Comparison of ENCODE assay signal across 1 cellular context in the genomic region with DNA sequence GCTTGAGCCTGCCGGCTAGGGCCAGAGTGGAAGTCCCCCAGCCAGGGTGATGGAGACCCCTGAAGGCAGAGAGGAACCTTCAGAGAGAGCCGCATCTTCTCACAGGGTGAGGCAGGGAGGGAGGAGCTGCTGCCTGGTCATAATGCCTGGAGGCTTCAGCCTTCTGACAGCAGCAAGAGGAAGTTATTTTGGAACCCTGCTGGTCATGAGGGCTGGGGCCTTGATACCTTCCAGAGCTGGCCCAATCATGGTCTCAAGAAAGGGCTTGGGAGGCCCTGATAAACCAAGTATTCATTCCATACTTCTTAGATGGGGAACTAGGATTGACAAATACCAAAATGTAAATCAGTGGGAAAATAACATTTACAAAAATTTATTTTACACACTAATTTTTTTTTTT.
TF ChIP-seq lines count a peak whose summit lies in the region.

No MANE protein-coding gene starts in this region.

TF ChIP-seq in SK-N-SH, 30 proteins besides CTCF, POLR2A, EP300 and RAD21:
- TF ChIP-seq FOSL2 (IDR thresholded peaks at IDR 0.05; ENCODE audit: borderline replicate concordance, low read depth) (no peak), GATA2 (CRISPR knock-in tag; IDR thresholded peaks at IDR 0.05) (no peak), FOXJ3 (CRISPR knock-in tag; IDR thresholded peaks at IDR 0.05) (no peak), RCOR1 (IDR thresholded peaks at IDR 0.05; ENCODE audit: low read length) (no peak), SIN3A (IDR thresholded peaks at IDR 0.05; ENCODE audit: borderline replicate concordance, low read depth, low read length) (no peak), NFIC (IDR thresholded peaks at IDR 0.05; ENCODE audit: borderline replicate concordance) (no peak), RXRA (IDR thresholded peaks at IDR 0.05; ENCODE audit: borderline replicate concordance, low read depth) (no peak), RFX5 (IDR thresholded peaks at IDR 0.05; ENCODE audit: low read length) (no peak), MXI1 (IDR thresholded peaks at IDR 0.05; ENCODE audit: low read depth, low read length) (no peak)
- TF ChIP-seq, protein P1, sequence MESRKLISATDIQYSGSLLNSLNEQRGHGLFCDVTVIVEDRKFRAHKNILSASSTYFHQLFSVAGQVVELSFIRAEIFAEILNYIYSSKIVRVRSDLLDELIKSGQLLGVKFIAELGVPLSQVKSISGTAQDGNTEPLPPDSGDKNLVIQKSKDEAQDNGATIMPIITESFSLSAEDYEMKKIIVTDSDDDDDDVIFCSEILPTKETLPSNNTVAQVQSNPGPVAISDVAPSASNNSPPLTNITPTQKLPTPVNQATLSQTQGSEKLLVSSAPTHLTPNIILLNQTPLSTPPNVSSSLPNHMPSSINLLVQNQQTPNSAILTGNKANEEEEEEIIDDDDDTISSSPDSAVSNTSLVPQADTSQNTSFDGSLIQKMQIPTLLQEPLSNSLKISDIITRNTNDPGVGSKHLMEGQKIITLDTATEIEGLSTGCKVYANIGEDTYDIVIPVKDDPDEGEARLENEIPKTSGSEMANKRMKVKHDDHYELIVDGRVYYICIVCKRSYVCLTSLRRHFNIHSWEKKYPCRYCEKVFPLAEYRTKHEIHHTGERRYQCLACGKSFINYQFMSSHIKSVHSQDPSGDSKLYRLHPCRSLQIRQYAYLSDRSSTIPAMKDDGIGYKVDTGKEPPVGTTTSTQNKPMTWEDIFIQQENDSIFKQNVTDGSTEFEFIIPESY (IDR thresholded peaks at IDR 0.05; ENCODE audit: borderline replicate concordance, low read depth), result no peak
- TF ChIP-seq, protein P2, sequence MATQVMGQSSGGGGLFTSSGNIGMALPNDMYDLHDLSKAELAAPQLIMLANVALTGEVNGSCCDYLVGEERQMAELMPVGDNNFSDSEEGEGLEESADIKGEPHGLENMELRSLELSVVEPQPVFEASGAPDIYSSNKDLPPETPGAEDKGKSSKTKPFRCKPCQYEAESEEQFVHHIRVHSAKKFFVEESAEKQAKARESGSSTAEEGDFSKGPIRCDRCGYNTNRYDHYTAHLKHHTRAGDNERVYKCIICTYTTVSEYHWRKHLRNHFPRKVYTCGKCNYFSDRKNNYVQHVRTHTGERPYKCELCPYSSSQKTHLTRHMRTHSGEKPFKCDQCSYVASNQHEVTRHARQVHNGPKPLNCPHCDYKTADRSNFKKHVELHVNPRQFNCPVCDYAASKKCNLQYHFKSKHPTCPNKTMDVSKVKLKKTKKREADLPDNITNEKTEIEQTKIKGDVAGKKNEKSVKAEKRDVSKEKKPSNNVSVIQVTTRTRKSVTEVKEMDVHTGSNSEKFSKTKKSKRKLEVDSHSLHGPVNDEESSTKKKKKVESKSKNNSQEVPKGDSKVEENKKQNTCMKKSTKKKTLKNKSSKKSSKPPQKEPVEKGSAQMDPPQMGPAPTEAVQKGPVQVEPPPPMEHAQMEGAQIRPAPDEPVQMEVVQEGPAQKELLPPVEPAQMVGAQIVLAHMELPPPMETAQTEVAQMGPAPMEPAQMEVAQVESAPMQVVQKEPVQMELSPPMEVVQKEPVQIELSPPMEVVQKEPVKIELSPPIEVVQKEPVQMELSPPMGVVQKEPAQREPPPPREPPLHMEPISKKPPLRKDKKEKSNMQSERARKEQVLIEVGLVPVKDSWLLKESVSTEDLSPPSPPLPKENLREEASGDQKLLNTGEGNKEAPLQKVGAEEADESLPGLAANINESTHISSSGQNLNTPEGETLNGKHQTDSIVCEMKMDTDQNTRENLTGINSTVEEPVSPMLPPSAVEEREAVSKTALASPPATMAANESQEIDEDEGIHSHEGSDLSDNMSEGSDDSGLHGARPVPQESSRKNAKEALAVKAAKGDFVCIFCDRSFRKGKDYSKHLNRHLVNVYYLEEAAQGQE (IDR thresholded peaks at IDR 0.05; ENCODE audit: low read depth, low read length), result no peak
- TF ChIP-seq, protein P3, sequence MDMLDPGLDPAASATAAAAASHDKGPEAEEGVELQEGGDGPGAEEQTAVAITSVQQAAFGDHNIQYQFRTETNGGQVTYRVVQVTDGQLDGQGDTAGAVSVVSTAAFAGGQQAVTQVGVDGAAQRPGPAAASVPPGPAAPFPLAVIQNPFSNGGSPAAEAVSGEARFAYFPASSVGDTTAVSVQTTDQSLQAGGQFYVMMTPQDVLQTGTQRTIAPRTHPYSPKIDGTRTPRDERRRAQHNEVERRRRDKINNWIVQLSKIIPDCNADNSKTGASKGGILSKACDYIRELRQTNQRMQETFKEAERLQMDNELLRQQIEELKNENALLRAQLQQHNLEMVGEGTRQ (IDR thresholded peaks at IDR 0.05; ENCODE audit: borderline replicate concordance, low read depth, low read length), result no peak
- TF ChIP-seq, protein P4, sequence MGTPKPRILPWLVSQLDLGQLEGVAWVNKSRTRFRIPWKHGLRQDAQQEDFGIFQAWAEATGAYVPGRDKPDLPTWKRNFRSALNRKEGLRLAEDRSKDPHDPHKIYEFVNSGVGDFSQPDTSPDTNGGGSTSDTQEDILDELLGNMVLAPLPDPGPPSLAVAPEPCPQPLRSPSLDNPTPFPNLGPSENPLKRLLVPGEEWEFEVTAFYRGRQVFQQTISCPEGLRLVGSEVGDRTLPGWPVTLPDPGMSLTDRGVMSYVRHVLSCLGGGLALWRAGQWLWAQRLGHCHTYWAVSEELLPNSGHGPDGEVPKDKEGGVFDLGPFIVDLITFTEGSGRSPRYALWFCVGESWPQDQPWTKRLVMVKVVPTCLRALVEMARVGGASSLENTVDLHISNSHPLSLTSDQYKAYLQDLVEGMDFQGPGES (IDR thresholded peaks at IDR 0.05; ENCODE audit: low read depth, low read length), result no peak
- TF ChIP-seq, protein P5, sequence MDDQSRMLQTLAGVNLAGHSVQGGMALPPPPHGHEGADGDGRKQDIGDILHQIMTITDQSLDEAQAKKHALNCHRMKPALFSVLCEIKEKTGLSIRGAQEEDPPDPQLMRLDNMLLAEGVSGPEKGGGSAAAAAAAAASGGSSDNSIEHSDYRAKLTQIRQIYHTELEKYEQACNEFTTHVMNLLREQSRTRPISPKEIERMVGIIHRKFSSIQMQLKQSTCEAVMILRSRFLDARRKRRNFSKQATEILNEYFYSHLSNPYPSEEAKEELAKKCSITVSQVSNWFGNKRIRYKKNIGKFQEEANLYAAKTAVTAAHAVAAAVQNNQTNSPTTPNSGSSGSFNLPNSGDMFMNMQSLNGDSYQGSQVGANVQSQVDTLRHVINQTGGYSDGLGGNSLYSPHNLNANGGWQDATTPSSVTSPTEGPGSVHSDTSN (IDR thresholded peaks at IDR 0.05), result no peak
TF ChIP-seq in SK-N-SH: peak in this region for 0.
